Comparison of ENCODE assay signal across 13 cellular contexts in the genomic region with DNA sequence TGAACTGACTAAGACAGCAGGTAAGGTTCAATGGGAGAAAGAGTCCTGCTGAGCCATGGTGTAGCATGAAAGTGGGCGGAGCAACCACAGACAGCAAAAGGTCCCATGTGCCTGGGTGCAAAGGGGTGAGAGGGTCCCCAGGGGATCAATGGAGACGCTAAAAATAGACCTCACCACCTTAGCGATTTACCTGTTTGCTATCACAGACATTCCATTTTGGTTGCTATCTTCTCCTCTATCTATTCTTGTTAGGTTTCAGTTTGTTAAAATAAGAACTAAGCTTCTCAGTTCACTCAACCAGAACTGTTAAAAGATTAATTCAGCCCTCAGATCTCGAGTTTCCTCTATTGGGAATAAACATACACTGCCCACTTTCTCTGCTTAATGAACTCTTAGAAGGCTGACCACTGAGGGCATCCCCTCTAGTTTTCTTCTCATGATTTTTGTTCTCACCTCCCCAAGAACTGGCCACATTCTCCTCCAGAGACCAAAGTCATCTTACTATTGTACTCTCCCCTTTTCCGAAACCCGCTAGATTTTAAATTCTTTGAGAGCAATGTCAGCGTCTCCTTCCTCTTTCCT.
A peak's percentile ranks its signal among the peaks of the same experiment; 100 is the strongest.
DNase-seq lines count a peak whose midpoint lies in the region; ATAC-seq and TF ChIP-seq lines count a peak whose summit lies in the region.
"Had no signal": no experiment of that assay in that cellular context is flagged by ENCODE, and none has a peak within 500 bp of the region (broad histone marks: within the 10 kb centered on the region; RNA-seq: fewer than 3 reads in every experiment).

No MANE protein-coding gene starts in this region.

- intact Hi-C loops in activated B cell treated with CpG ODN at 0.5 μM for 24 hours (cut with micrococcal nuclease), result loop anchor here (5.0 kb wide), 1 partner anchor 33 kb away; no protein-coding TSS in a partner anchor

- H3K27ac Mint-ChIP-seq in activated B cell treated with CpG ODN at 0.5 μM for 24 hours, result no peak overlapping the region
- no peak overlapping the region for H3K27ac Mint-ChIP-seq in endothelial cell (ENCODE audit: unreplicated experiment)
- no peak overlapping the region for H3K27ac Mint-ChIP-seq in chondrocyte (ENCODE audit: unreplicated experiment)
- H3K27ac Mint-ChIP-seq: activated CD4-positive, alpha-beta memory T cell treated with anti-CD3 and anti-CD28 coated beads for 36 hours; CD4-positive, alpha-beta memory T cell had no signal

- ATAC-seq in GM18867 (IDR thresholded peaks at IDR 0.05; ENCODE audit: unreplicated experiment), result peak; percentile 72
- ATAC-seq in GM21447 (IDR thresholded peaks at IDR 0.05; ENCODE audit: unreplicated experiment), result peak; percentile 87
- ATAC-seq in HG03064 (IDR thresholded peaks at IDR 0.05; ENCODE audit: low read depth, unreplicated experiment), result peak; percentile 78
- ATAC-seq in activated B cell treated with CpG ODN at 0.5 μM for 24 hours (ENCODE audit: low read depth), result peak; percentile 82

- peaks cover 21% of the 10 kb centered on the region for H3K4me1 Mint-ChIP-seq in activated B cell treated with CpG ODN at 0.5 μM for 24 hours
- peaks cover 5% of the 10 kb centered on the region for H3K4me1 Mint-ChIP-seq in endothelial cell (ENCODE audit: unreplicated experiment)
- H3K4me1 Mint-ChIP-seq in chondrocyte (ENCODE audit: low read depth), result no peaks in the 10 kb centered on the region
- H3K4me1 Mint-ChIP-seq: CD4-positive, alpha-beta memory T cell had no signal

- CTCF ChIA-PET in activated B cell treated with CpG ODN at 0.5 μM for 24 hours (lab: Charles Lee), result no interaction called here

- H3K9me3 Mint-ChIP-seq in activated B cell treated with CpG ODN at 0.5 μM for 24 hours (no peaks in the 10 kb centered on the region), endothelial cell (ENCODE audit: unreplicated experiment) (no peaks in the 10 kb centered on the region), chondrocyte (ENCODE audit: low read depth) (peaks cover 4% of the 10 kb centered on the region)
- H3K9me3 Mint-ChIP-seq: activated CD4-positive, alpha-beta memory T cell treated with anti-CD3 and anti-CD28 coated beads for 36 hours had no signal

- no peaks in the 10 kb centered on the region for H3K36me3 Mint-ChIP-seq in activated B cell treated with CpG ODN at 0.5 μM for 24 hours (ENCODE audit: low read depth)
- no peaks in the 10 kb centered on the region for H3K36me3 Mint-ChIP-seq in endothelial cell (ENCODE audit: low read depth, unreplicated experiment)
- no peaks in the 10 kb centered on the region for H3K36me3 Mint-ChIP-seq in chondrocyte (ENCODE audit: low read depth)
- H3K36me3 Mint-ChIP-seq: activated CD4-positive, alpha-beta memory T cell treated with anti-CD3 and anti-CD28 coated beads for 36 hours; CD4-positive, alpha-beta memory T cell had no signal

- no peak for DNase-seq in activated B cell treated with CpG ODN at 0.5 μM for 24 hours
- no peak for DNase-seq in endothelial cell (ENCODE audit: low spot score)
- no peak for DNase-seq in DMS114 treated with DMSO at 0.1 percent for 48 hours (lab: John Stamatoyannopoulos, UW; ENCODE audit: unreplicated experiment)
- no peak for DNase-seq in chondrocyte (ENCODE audit: low spot score)
- no peak for DNase-seq in GM13976 (ENCODE audit: low spot score)
- DNase-seq: activated CD4-positive, alpha-beta memory T cell treated with anti-CD3 and anti-CD28 coated beads for 36 hours; CD4-positive, alpha-beta memory T cell; KG1; stimulated activated CD4-positive, alpha-beta T cell treated with anti-CD3 and anti-CD28 coated beads, Interleukin-4, amount 100 ng/mL, for 1 hour; stomach had no signal

- no peaks in the 10 kb centered on the region for H3K27me3 Mint-ChIP-seq in activated B cell treated with CpG ODN at 0.5 μM for 24 hours
- no peaks in the 10 kb centered on the region for H3K27me3 Mint-ChIP-seq in endothelial cell (ENCODE audit: unreplicated experiment)
- peaks cover 12% of the 10 kb centered on the region for H3K27me3 Mint-ChIP-seq in chondrocyte (ENCODE audit: low read depth)
- H3K27me3 Mint-ChIP-seq: activated CD4-positive, alpha-beta memory T cell treated with anti-CD3 and anti-CD28 coated beads for 36 hours; CD4-positive, alpha-beta memory T cell had no signal

- in situ Hi-C loops in GM13976 (cut with MboI; ENCODE audit: low sequenced_read_pairs, unreplicated experiment), result no loop called here

- TF ChIP-seq CTCF in activated B cell treated with CpG ODN at 0.5 μM for 24 hours (IDR thresholded peaks at IDR 0.05) (no peak), endothelial cell (IDR thresholded peaks at IDR 0.05; ENCODE audit: unreplicated experiment) (no peak), chondrocyte (IDR thresholded peaks at IDR 0.05) (no peak), GM13976 (IDR thresholded peaks at IDR 0.05; ENCODE audit: borderline replicate concordance, control extremely low read depth, extremely low read depth, insufficient read depth, missing control alignments) (no peak)

- peak overlapping the region; percentile 64 for H3K4me3 Mint-ChIP-seq in activated B cell treated with CpG ODN at 0.5 μM for 24 hours
- no peak overlapping the region for H3K4me3 Mint-ChIP-seq in endothelial cell (ENCODE audit: unreplicated experiment)
- no peak overlapping the region for H3K4me3 Mint-ChIP-seq in chondrocyte (ENCODE audit: unreplicated experiment)
- H3K4me3 Mint-ChIP-seq: activated CD4-positive, alpha-beta memory T cell treated with anti-CD3 and anti-CD28 coated beads for 36 hours; CD4-positive, alpha-beta memory T cell had no signal

- POLR2A ChIA-PET in activated B cell treated with CpG ODN at 0.5 μM for 24 hours (lab: Charles Lee), result interaction anchor here (1.0 kb wide), 1 partner anchor 33 kb away, joined by 3 read pairs; no protein-coding TSS in a partner anchor
